Comparison of ENCODE assay signal across 17 cellular contexts in genomic region chr10:102375250-102375649, GRCh38. TPM values are rescaled to one million over a fixed set of nuclear protein-coding genes. Genes with fewer than 3 reads are reported as not detected.
DNase-seq lines count a peak whose midpoint lies in the region; ATAC-seq and TF ChIP-seq lines count a peak whose summit lies in the region.
"Had no signal": no experiment of that assay in that cellular context is flagged by ENCODE, and none has a peak within 500 bp of the region (broad histone marks: within the 10 kb centered on the region; RNA-seq: fewer than 3 reads in every experiment).

No MANE protein-coding gene starts in this region.

- H3K4me3 Mint-ChIP-seq in activated naive CD8-positive, alpha-beta T cell treated with anti-CD3 and anti-CD28 coated beads, Interleukin-2, amount 10 ng/mL, durations not matched to agents 7 days and 5 days: no peak overlapping the region
- H3K4me3 Mint-ChIP-seq in activated naive CD8-positive, alpha-beta T cell treated with anti-CD3 and anti-CD28 coated beads, Interleukin-2, amount 50 U/mL, for 24 hours: no peak overlapping the region
- H3K4me3 Mint-ChIP-seq: immature natural killer cell had no signal

- H4K20me1 ChIP-seq in PC-3 (ENCODE audit: low read length): no peaks in the 10 kb centered on the region
- peaks cover 13% of the 10 kb centered on the region for H4K20me1 ChIP-seq in smooth muscle cell (ENCODE audit: low read depth)

- BruUV-seq in PC-3 (replicated peaks; lab: Mats Ljungman, UMichigan): no TSS peak

- no peaks in the 10 kb centered on the region for H3K79me2 ChIP-seq in PC-3 (ENCODE audit: low read length)
- H3K79me2 ChIP-seq in smooth muscle cell (ENCODE audit: low read depth): no peaks in the 10 kb centered on the region

- no peak overlapping the region for H3K4me2 ChIP-seq in PC-3 (ENCODE audit: low read length)
- H3K4me2 ChIP-seq in smooth muscle cell: no peak overlapping the region

- no peaks in the 10 kb centered on the region for H3K4me1 Mint-ChIP-seq in activated naive CD8-positive, alpha-beta T cell treated with anti-CD3 and anti-CD28 coated beads, Interleukin-2, amount 10 ng/mL, durations not matched to agents 7 days and 5 days
- H3K4me1 Mint-ChIP-seq in activated naive CD8-positive, alpha-beta T cell treated with anti-CD3 and anti-CD28 coated beads, Interleukin-2, amount 50 U/mL, for 24 hours: no peaks in the 10 kb centered on the region
- H3K4me1 Mint-ChIP-seq: immature natural killer cell had no signal

- H3K9me2 ChIP-seq in PC-3 (replicated peaks; ENCODE audit: low read length): no peaks in the 10 kb centered on the region

- peak; percentile 42 for ATAC-seq in activated naive CD8-positive, alpha-beta T cell treated with anti-CD3 and anti-CD28 coated beads, Interleukin-2, amount 10 ng/mL, durations not matched to agents 7 days and 5 days (ENCODE audit: low read depth)
- ATAC-seq in activated naive CD8-positive, alpha-beta T cell treated with anti-CD3 and anti-CD28 coated beads, Interleukin-2, amount 50 U/mL, for 24 hours: no peak
- no peak for ATAC-seq in PC-3
- no peak for ATAC-seq in GM21528 (IDR thresholded peaks at IDR 0.05; ENCODE audit: low FRiP score, unreplicated experiment)

- DNase-seq in activated naive CD8-positive, alpha-beta T cell treated with anti-CD3 and anti-CD28 coated beads, Interleukin-2, amount 10 ng/mL, durations not matched to agents 7 days and 5 days: no peak
- DNase-seq in activated naive CD8-positive, alpha-beta T cell treated with anti-CD3 and anti-CD28 coated beads, Interleukin-2, amount 50 U/mL, for 24 hours: no peak
- DNase-seq in PC-3 (no peak), epithelial cell of proximal tubule (ENCODE audit: low read depth) (no peak), smooth muscle cell (lab: John Stamatoyannopoulos, UW; ENCODE audit: unreplicated experiment) (no peak), AG20443 (ENCODE audit: low spot score) (no peak), GF-D8 (lab: John Stamatoyannopoulos, UW) (no peak)
- DNase-seq: activated CD8-positive, alpha-beta memory T cell treated with anti-CD3 and anti-CD28 coated beads, Interleukin-2, amount 50 U/mL, for 4 hours; activated naive CD4-positive, alpha-beta T cell treated with anti-CD3 and anti-CD28 coated beads, Interleukin-2, amount 50 U/mL, for 16 hours; caudate nucleus; GM23248; immature natural killer cell; mammary epithelial cell; NCI-H1048; nucleus accumbens; upper lobe of left lung had no signal

- H3K27me3 ChIP-seq in PC-3 (ENCODE audit: low read length) (no peaks in the 10 kb centered on the region), smooth muscle cell (ENCODE audit: low read depth) (no peaks in the 10 kb centered on the region)
- H3K27me3 ChIP-seq: upper lobe of left lung had no signal

- WGBS in smooth muscle cell (ENCODE audit: low lambda C conversion rate): 95% methylated on average over 7 of the region's 7 CpGs

- no peaks in the 10 kb centered on the region for H3K27me3 Mint-ChIP-seq in activated naive CD8-positive, alpha-beta T cell treated with anti-CD3 and anti-CD28 coated beads, Interleukin-2, amount 10 ng/mL, durations not matched to agents 7 days and 5 days
- H3K27me3 Mint-ChIP-seq in activated naive CD8-positive, alpha-beta T cell treated with anti-CD3 and anti-CD28 coated beads, Interleukin-2, amount 50 U/mL, for 24 hours: no peaks in the 10 kb centered on the region

- no peaks in the 10 kb centered on the region for H3F3A ChIP-seq in PC-3 (ENCODE audit: low read length, unreplicated experiment)
- H3F3A ChIP-seq in smooth muscle cell (ENCODE audit: low read depth): no peaks in the 10 kb centered on the region

- H3K9me3 Mint-ChIP-seq in activated naive CD8-positive, alpha-beta T cell treated with anti-CD3 and anti-CD28 coated beads, Interleukin-2, amount 10 ng/mL, durations not matched to agents 7 days and 5 days: no peaks in the 10 kb centered on the region
- no peaks in the 10 kb centered on the region for H3K9me3 Mint-ChIP-seq in activated naive CD8-positive, alpha-beta T cell treated with anti-CD3 and anti-CD28 coated beads, Interleukin-2, amount 50 U/mL, for 24 hours
- H3K9me3 Mint-ChIP-seq: immature natural killer cell had no signal

- H3K36me3 ChIP-seq in PC-3 (ENCODE audit: low read depth, low read length) (peaks cover 14% of the 10 kb centered on the region), smooth muscle cell (ENCODE audit: low read depth) (peaks cover 19% of the 10 kb centered on the region)

- H3K27ac ChIP-seq in PC-3 (ENCODE audit: low read length) (no peak overlapping the region), smooth muscle cell (ENCODE audit: low read depth) (no peak overlapping the region)
- H3K27ac ChIP-seq: GM23248, upper lobe of left lung had no signal

- H3K9ac ChIP-seq in PC-3 (ENCODE audit: low read length) (no peak overlapping the region), smooth muscle cell (ENCODE audit: low read depth) (no peak overlapping the region)
- H3K9ac ChIP-seq: GM23248 had no signal

- intact Hi-C loops in PC-3 (cut with micrococcal nuclease): no loop called here

- H3K9me3 ChIP-seq in PC-3 (ENCODE audit: low read length): peaks cover 8% of the 10 kb centered on the region; the same call in 1 of the 2 replicates
- H3K9me3 ChIP-seq in smooth muscle cell (replicated peaks; ENCODE audit: low read depth): no peaks in the 10 kb centered on the region
- H3K9me3 ChIP-seq: upper lobe of left lung had no signal

- no peak overlapping the region for H3K27ac Mint-ChIP-seq in activated naive CD8-positive, alpha-beta T cell treated with anti-CD3 and anti-CD28 coated beads, Interleukin-2, amount 10 ng/mL, durations not matched to agents 7 days and 5 days
- no peak overlapping the region for H3K27ac Mint-ChIP-seq in activated naive CD8-positive, alpha-beta T cell treated with anti-CD3 and anti-CD28 coated beads, Interleukin-2, amount 50 U/mL, for 24 hours
- H3K27ac Mint-ChIP-seq: immature natural killer cell had no signal

- no peak overlapping the region for H3K4me3 ChIP-seq in PC-3 (ENCODE audit: low read length)
- H3K4me3 ChIP-seq in epithelial cell of proximal tubule (ENCODE audit: low read depth, low read length): no peak overlapping the region
- no peak overlapping the region for H3K4me3 ChIP-seq in smooth muscle cell
- H3K4me3 ChIP-seq: GM23248, upper lobe of left lung had no signal

- peaks cover 27% of the 10 kb centered on the region for H3K36me3 Mint-ChIP-seq in activated naive CD8-positive, alpha-beta T cell treated with anti-CD3 and anti-CD28 coated beads, Interleukin-2, amount 10 ng/mL, durations not matched to agents 7 days and 5 days
- H3K36me3 Mint-ChIP-seq in activated naive CD8-positive, alpha-beta T cell treated with anti-CD3 and anti-CD28 coated beads, Interleukin-2, amount 50 U/mL, for 24 hours (ENCODE audit: low read depth): peaks cover 39% of the 10 kb centered on the region

- CTCF ChIA-PET in PC-3 (lab: Charles Lee): no interaction called here

- H2AFZ ChIP-seq in PC-3 (ENCODE audit: low read length) (no peak overlapping the region), smooth muscle cell (ENCODE audit: low read depth) (no peak overlapping the region)
- H2AFZ ChIP-seq: GM23248 had no signal

- POLR2A ChIA-PET in activated naive CD8-positive, alpha-beta T cell treated with anti-CD3 and anti-CD28 coated beads, Interleukin-2, amount 10 ng/mL, durations not matched to agents 7 days and 5 days (lab: Charles Lee): interaction anchor here (0.6 kb wide), 1 partner anchor 20 kb away, joined by 4 read pairs; no protein-coding TSS in a partner anchor
- POLR2A ChIA-PET in PC-3 (lab: Charles Lee; ENCODE audit: unreplicated experiment): no interaction called here

- peak; percentile 20; the same call in 1 of the 2 replicates for TF ChIP-seq CTCF in PC-3 (conservative IDR thresholded peaks at IDR 0.05; ENCODE audit: low read depth, low read length)
- TF ChIP-seq CTCF in epithelial cell of proximal tubule (conservative IDR thresholded peaks at IDR 0.05; ENCODE audit: low read depth, low read length): peak; percentile 30
- TF ChIP-seq CTCF in smooth muscle cell (IDR thresholded peaks at IDR 0.05; ENCODE audit: borderline replicate concordance, insufficient read depth, poor library complexity, severe bottlenecking): peak; percentile 9

- H3K4me1 ChIP-seq in PC-3 (ENCODE audit: insufficient read depth, low read length) (no peaks in the 10 kb centered on the region), smooth muscle cell (ENCODE audit: low read depth) (no peaks in the 10 kb centered on the region)

RNA-seq across cellular contexts. Expression of gene NFKB2, which starts 20.3 kb away (rescaled TPM):
- total RNA-seq in activated naive CD8-positive, alpha-beta T cell treated with anti-CD3 and anti-CD28 coated beads, Interleukin-2, amount 10 ng/mL, durations not matched to agents 7 days and 5 days: 100 to 1,000 TPM; 103 to 104 TPM
- total RNA-seq in PC-3 (2014; rRNA removed) (45.0 and 71.1 TPM in 2 replicates), epithelial cell of proximal tubule (73.9 and 84.9 TPM in 2 replicates), smooth muscle cell (32.6 and 35.9 TPM in 2 replicates)
- polyA plus RNA-seq in smooth muscle cell: 38.1 and 44.3 TPM in 2 replicates

RNA-seq across cellular contexts. Expression of gene PSD, which starts 43.3 kb away (rescaled TPM):
- total RNA-seq in activated naive CD8-positive, alpha-beta T cell treated with anti-CD3 and anti-CD28 coated beads, Interleukin-2, amount 10 ng/mL, durations not matched to agents 7 days and 5 days: 1 to 10 TPM; 3.6 to 4.3 TPM
- total RNA-seq in PC-3 (2014; rRNA removed) (0.22 and 0.23 TPM in 2 replicates), epithelial cell of proximal tubule (0.43 and 0.52 TPM in 2 replicates), smooth muscle cell (4.1 and 29.1 TPM in 2 replicates)
- 31.6 and 33.5 TPM in 2 replicates for polyA plus RNA-seq in smooth muscle cell

RNA-seq across cellular contexts. Expression of gene FBXL15, which starts 45.4 kb away (rescaled TPM):
- 10 to 100 TPM; 11.7 to 16.3 TPM for total RNA-seq in activated naive CD8-positive, alpha-beta T cell treated with anti-CD3 and anti-CD28 coated beads, Interleukin-2, amount 10 ng/mL, durations not matched to agents 7 days and 5 days
- total RNA-seq in PC-3 (2014; rRNA removed) (10.1 and 12.7 TPM in 2 replicates), epithelial cell of proximal tubule (23.8 and 34.6 TPM in 2 replicates), smooth muscle cell (8.2 and 14.1 TPM in 2 replicates)
- polyA plus RNA-seq in smooth muscle cell: 27.9 and 29.0 TPM in 2 replicates

RNA-seq across cellular contexts. Expression of gene CUEDC2, which starts 57.1 kb away (rescaled TPM):
- total RNA-seq in activated naive CD8-positive, alpha-beta T cell treated with anti-CD3 and anti-CD28 coated beads, Interleukin-2, amount 10 ng/mL, durations not matched to agents 7 days and 5 days: 10 to 100 TPM; 68.6 to 70.3 TPM
- 50.6 and 51.4 TPM in 2 replicates for total RNA-seq in PC-3 (2014; rRNA removed)
- 77.8 and 98.5 TPM in 2 replicates for total RNA-seq in epithelial cell of proximal tubule
- 24.7 and 40.9 TPM in 2 replicates for total RNA-seq in smooth muscle cell
- polyA plus RNA-seq in smooth muscle cell: 111 and 112 TPM in 2 replicates
